Comparison of ENCODE assay signal across 11 cellular contexts in the genomic region with DNA sequence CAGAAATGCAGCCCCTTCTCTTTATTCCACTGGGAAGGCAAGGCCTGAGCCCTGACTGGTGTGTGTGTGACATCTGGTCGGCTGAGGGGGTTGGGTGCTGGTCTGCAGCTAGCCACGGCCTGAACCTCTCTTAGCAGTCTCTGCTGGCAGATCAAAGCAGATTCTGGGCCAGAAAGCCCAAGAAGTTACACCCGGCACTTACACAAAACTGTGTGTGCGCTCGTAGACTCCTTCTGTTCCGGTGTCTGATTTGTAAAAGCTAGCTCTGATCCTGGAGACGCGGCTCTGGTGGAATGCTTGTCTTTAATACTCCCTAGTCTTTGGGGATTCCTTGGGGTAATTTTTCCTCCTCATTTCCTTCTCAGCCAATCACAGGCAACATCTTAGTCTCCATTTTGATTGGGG. TPM values are rescaled to one million over a fixed set of nuclear protein-coding genes. Genes with fewer than 3 reads are reported as not detected.
DNase-seq lines count a peak whose midpoint lies in the region; TF ChIP-seq lines count a peak whose summit lies in the region.
"Had no signal": no experiment of that assay in that cellular context is flagged by ENCODE, and none has a peak within 500 bp of the region (broad histone marks: within the 10 kb centered on the region; RNA-seq: fewer than 3 reads in every experiment).

No MANE protein-coding gene starts in this region.

- H3K9me3 ChIP-seq in prostate gland (no peaks in the 10 kb centered on the region), BE2C (no peaks in the 10 kb centered on the region)

- TF ChIP-seq CTCF in C4-2B (conservative IDR thresholded peaks at IDR 0.05): no peak
- TF ChIP-seq CTCF in brain (conservative IDR thresholded peaks at IDR 0.05): no peak
- TF ChIP-seq CTCF in prostate gland (IDR thresholded peaks at IDR 0.05): no peak
- no peak for TF ChIP-seq CTCF in BE2C (IDR thresholded peaks at IDR 0.05; ENCODE audit: low read depth, low read length)
- no peak for TF ChIP-seq CTCF in HFFc6 (IDR thresholded peaks at IDR 0.05)

- no peaks in the 10 kb centered on the region for H3K27me3 ChIP-seq in prostate gland (replicated peaks; ENCODE audit: insufficient read depth)
- H3K27me3 ChIP-seq in BE2C: peaks cover 47% of the 10 kb centered on the region

- intact Hi-C loops in prostate gland (cut with DNase I): no loop called here

- in situ Hi-C loops in ACHN (cut with HindIII; ENCODE audit: low pct_ligation_motif_present, low pct_unique_long_range_greater_than_20kb, low sequenced_read_pairs): no loop called here

- H3K27ac Mint-ChIP-seq in brain: peak overlapping the region; percentile 13 to 99 (median 96)
- no peak overlapping the region for H3K27ac Mint-ChIP-seq in HFFc6

- no peaks in the 10 kb centered on the region for H3K36me3 ChIP-seq in prostate gland
- H3K36me3 ChIP-seq in BE2C: no peaks in the 10 kb centered on the region

- H3K27me3 Mint-ChIP-seq in brain: peaks cover 10% of the 10 kb centered on the region
- H3K27me3 Mint-ChIP-seq in HFFc6 (ENCODE audit: insufficient read depth): peaks cover 43% of the 10 kb centered on the region

- H3K4me3 ChIP-seq in prostate gland (no peak overlapping the region), BE2C (ENCODE audit: low read depth, low read length) (no peak overlapping the region)

- H3K4me3 Mint-ChIP-seq in brain (peak overlapping the region; percentile 69 to 99 (median 96)), HFFc6 (no peak overlapping the region)

- peak; percentile 63 for DNase-seq in hepatic stellate cell (ENCODE audit: low spot score)
- no peak for DNase-seq in prostate gland (ENCODE audit: low spot score)
- DNase-seq in ACHN: no peak
- no peak for DNase-seq in HK-2 (ENCODE audit: unreplicated experiment)
- no peak for DNase-seq in BE2C
- no peak for DNase-seq in HFFc6
- DNase-seq: activated effector memory CD4-positive, alpha-beta T cell treated with Interleukin-2 at 50 U/mL for 16 hours; NCI-H2107 had no signal

- H3K4me1 ChIP-seq in prostate gland (replicated peaks) (peaks cover 14% of the 10 kb centered on the region), BE2C (no peaks in the 10 kb centered on the region)

- peaks cover 0 to 3% (median 0%) of the 10 kb centered on the region in 5 experiments for H3K9me3 Mint-ChIP-seq in brain
- H3K9me3 Mint-ChIP-seq in HFFc6: no peaks in the 10 kb centered on the region

- 54% methylated on average over 8 of the region's 8 CpGs for WGBS in prostate gland

- H3K36me3 Mint-ChIP-seq in brain (no peaks in the 10 kb centered on the region), HFFc6 (ENCODE audit: low read depth) (no peaks in the 10 kb centered on the region)

- no peak for TF ChIP-seq POLR2A in prostate gland (IDR thresholded peaks at IDR 0.05)

- H3K27ac ChIP-seq in C4-2B (peak overlapping the region; percentile 54), prostate gland (peak overlapping the region; percentile 41 to 85)

- H3K4me1 Mint-ChIP-seq in brain: peaks cover 67% of the 10 kb centered on the region
- peaks cover 7% of the 10 kb centered on the region; the same call in 1 of the 2 replicates for H3K4me1 Mint-ChIP-seq in HFFc6 (ENCODE audit: low read depth)

RNA-seq across cellular contexts. Expression of a gene that starts 5.5 kb away (rescaled TPM):
- 6.4 TPM for polyA plus RNA-seq in brain (ENCODE audit: insufficient read depth, low read depth, low replicate concordance)
- 10 to 100 TPM; 12.3 to 14.7 TPM for total RNA-seq in prostate gland
- polyA plus RNA-seq in BE2C (2012; ENCODE audit: insufficient read depth, insufficient read length, low read depth): not detected
- total RNA-seq in HFFc6 (2021; fragmentation: NEBNext Ultra II Directional; extraction: Animal tissue kit (Norgen Biotek cat#: 25700)): under 1 TPM in 1 of 6 experiments, not detected in 5; 0.10 TPM
- total RNA-seq: HT-29 had no signal

RNA-seq across cellular contexts. Expression of a gene that starts 58.6 kb away (rescaled TPM):
- polyA plus RNA-seq in brain (ENCODE audit: insufficient read depth, low read depth, low replicate concordance): 24.8 TPM
- total RNA-seq in prostate gland: 10 to 100 TPM; 17.7 to 33.5 TPM
- polyA plus RNA-seq in BE2C (2012; ENCODE audit: insufficient read depth, insufficient read length, low read depth): 14.5 TPM
- 10 to 100 TPM; 14.9 to 24.3 (median 20.7) TPM for total RNA-seq in HFFc6 (2021; fragmentation: NEBNext Ultra II Directional; extraction: Animal tissue kit (Norgen Biotek cat#: 25700))

Comparison
In these comparisons a context has a peak if more than half of its experiments do, and no peak if none do; other contexts are left out.
1. RNA of a gene that starts 5.5 kb away (total RNA-seq): 12.3 to 14.7 TPM in prostate gland; 0.10 TPM in HFFc6; every median in the first group is over 10 times any median in the second.